ENCODE assay signal across 29 cellular contexts in genomic region chr4:113871080-113871479, GRCh38.
"Had no signal": no experiment of that assay in that cellular context is flagged by ENCODE, and none has a peak within 500 bp of the region (broad histone marks: within the 10 kb centered on the region; RNA-seq: fewer than 3 reads in every experiment).

No MANE protein-coding gene starts in this region.

- H3K27me3 Mint-ChIP-seq: activated CD4-positive, alpha-beta memory T cell treated with anti-CD3 and anti-CD28 coated beads, Interleukin-2, amount 10 ng/mL, durations not matched to agents 7 days and 5 days; activated CD4-positive, alpha-beta T cell treated with anti-CD3 and anti-CD28 coated beads, Interleukin-2, amount 10 ng/mL, durations not matched to agents 7 days and 5 days; activated CD8-positive, alpha-beta memory T cell treated with anti-CD3 and anti-CD28 coated beads, Interleukin-2, amount 10 ng/mL, durations not matched to agents 7 days and 5 days; dendritic cell treated with granulocyte-macrophage colony-stimulating factor and Interleukin-4, amounts not matched to agents 40 ng/mL and 50 ng/mL, for 4 days; naive thymus-derived CD4-positive, alpha-beta T cell had no signal

- H3K27ac ChIP-seq: esophagus muscularis mucosa, ovary, prostate gland, skin epidermis, stomach, thyroid gland, upper lobe of left lung had no signal

- H3K36me3 ChIP-seq: esophagus muscularis mucosa, ovary, prostate gland, stomach, thyroid gland, upper lobe of left lung had no signal

- H3K36me3 Mint-ChIP-seq: immature natural killer cell, mesothelial cell of epicardium had no signal

- H3K4me3 ChIP-seq: esophagus muscularis mucosa, ovary, prostate gland, skin epidermis, stomach, thyroid gland, upper lobe of left lung had no signal

- H3K27ac Mint-ChIP-seq: activated CD4-positive, alpha-beta memory T cell treated with anti-CD3 and anti-CD28 coated beads, Interleukin-2, amount 10 ng/mL, durations not matched to agents 7 days and 5 days; activated CD4-positive, alpha-beta T cell treated with anti-CD3 and anti-CD28 coated beads, Interleukin-2, amount 10 ng/mL, durations not matched to agents 7 days and 5 days; activated CD8-positive, alpha-beta memory T cell treated with anti-CD3 and anti-CD28 coated beads, Interleukin-2, amount 10 ng/mL, durations not matched to agents 7 days and 5 days; dendritic cell treated with granulocyte-macrophage colony-stimulating factor and Interleukin-4, amounts not matched to agents 40 ng/mL and 50 ng/mL, for 4 days; immature natural killer cell; mesothelial cell of epicardium; T-helper 2 cell treated with Interferon-gamma antibody and Interleukin-4, amounts not matched to agents 5 μg/mL and 100 μg/mL, for 36 hours had no signal

- H3K9me3 ChIP-seq: esophagus muscularis mucosa, ovary, prostate gland, stomach, thyroid gland, upper lobe of left lung had no signal

- H3K27me3 ChIP-seq: esophagus muscularis mucosa, ovary, stomach, thyroid gland, upper lobe of left lung had no signal

- H3K4me1 ChIP-seq: esophagus muscularis mucosa, prostate gland, stomach, thyroid gland, upper lobe of left lung had no signal

- DNase-seq: activated CD4-positive, alpha-beta memory T cell treated with anti-CD3 and anti-CD28 coated beads, Interleukin-2, amount 10 ng/mL, durations not matched to agents 7 days and 5 days; activated CD4-positive, alpha-beta T cell treated with anti-CD3 and anti-CD28 coated beads, Interleukin-2, amount 10 ng/mL, durations not matched to agents 7 days and 5 days; activated CD8-positive, alpha-beta memory T cell treated with anti-CD3 and anti-CD28 coated beads, Interleukin-2, amount 10 ng/mL, durations not matched to agents 7 days and 5 days; activated effector memory CD4-positive, alpha-beta T cell treated with Interleukin-2 at 50 U/mL for 16 hours; activated naive CD4-positive, alpha-beta T cell treated with Interleukin-2 at 50 U/mL for 16 hours; activated T-cell treated with anti-CD3 and anti-CD28 coated beads, Interleukin-2, amount 50 U/mL, for 48 hours; amygdala; central memory CD4-positive, alpha-beta T cell; foreskin melanocyte; immature natural killer cell; kidney; left colon; mammary epithelial cell; naive thymus-derived CD4-positive, alpha-beta T cell; ovary; retina; stimulated activated CD4-positive, alpha-beta T cell treated with anti-CD3 and anti-CD28 coated beads, Interleukin-12 subunit alpha, Interleukin-12 subunit beta, amount 100 ng/mL, for 4 hours; stimulated activated CD4-positive, alpha-beta T cell treated with anti-CD3 and anti-CD28 coated beads, Interleukin-4, amount 100 ng/mL, for 1 hour; stomach; T-helper 1 cell; thyroid gland; upper lobe of left lung had no signal

- H3K4me3 Mint-ChIP-seq: activated CD4-positive, alpha-beta memory T cell treated with anti-CD3 and anti-CD28 coated beads, Interleukin-2, amount 10 ng/mL, durations not matched to agents 7 days and 5 days; activated CD4-positive, alpha-beta T cell treated with anti-CD3 and anti-CD28 coated beads, Interleukin-2, amount 10 ng/mL, durations not matched to agents 7 days and 5 days; activated CD8-positive, alpha-beta memory T cell treated with anti-CD3 and anti-CD28 coated beads, Interleukin-2, amount 10 ng/mL, durations not matched to agents 7 days and 5 days; dendritic cell treated with granulocyte-macrophage colony-stimulating factor and Interleukin-4, amounts not matched to agents 40 ng/mL and 50 ng/mL, for 4 days; immature natural killer cell; mesothelial cell of epicardium; naive thymus-derived CD4-positive, alpha-beta T cell; T-helper 2 cell treated with Interferon-gamma antibody and Interleukin-4, amounts not matched to agents 5 μg/mL and 100 μg/mL, for 36 hours had no signal

- ATAC-seq: activated CD8-positive, alpha-beta memory T cell treated with anti-CD3 and anti-CD28 coated beads, Interleukin-2, amount 10 ng/mL, durations not matched to agents 7 days and 5 days; left colon; naive thymus-derived CD4-positive, alpha-beta T cell; sciatic nerve had no signal
